Comparison of ENCODE assay signal across 2 cellular contexts in the genomic region with DNA sequence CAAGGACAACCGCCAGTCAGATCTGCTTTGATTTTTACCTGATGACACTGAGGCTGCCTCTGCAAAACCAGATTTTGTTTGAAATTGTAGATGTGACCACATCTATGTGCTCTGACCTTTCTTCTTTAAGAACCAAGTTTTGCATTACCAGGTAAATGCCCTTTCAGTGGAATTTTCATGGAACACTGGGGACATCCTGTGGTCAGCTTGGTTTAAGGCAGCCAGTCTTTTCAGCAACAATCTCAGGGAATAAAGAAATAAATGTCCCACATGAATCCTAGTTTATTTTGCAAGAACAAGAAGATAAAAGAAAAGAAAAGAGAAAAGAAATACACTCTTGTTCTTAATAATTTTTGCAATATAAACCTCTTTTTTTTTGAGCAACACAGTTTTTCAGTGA.
TF ChIP-seq lines count a peak whose summit lies in the region.

No MANE protein-coding gene starts in this region.

TF ChIP-seq in IMR-90, 13 proteins besides CTCF, POLR2A, EP300 and RAD21:
- TF ChIP-seq FOS (IDR thresholded peaks at IDR 0.05; ENCODE audit: low read depth, low read length): no peak
- TF ChIP-seq, protein P1, sequence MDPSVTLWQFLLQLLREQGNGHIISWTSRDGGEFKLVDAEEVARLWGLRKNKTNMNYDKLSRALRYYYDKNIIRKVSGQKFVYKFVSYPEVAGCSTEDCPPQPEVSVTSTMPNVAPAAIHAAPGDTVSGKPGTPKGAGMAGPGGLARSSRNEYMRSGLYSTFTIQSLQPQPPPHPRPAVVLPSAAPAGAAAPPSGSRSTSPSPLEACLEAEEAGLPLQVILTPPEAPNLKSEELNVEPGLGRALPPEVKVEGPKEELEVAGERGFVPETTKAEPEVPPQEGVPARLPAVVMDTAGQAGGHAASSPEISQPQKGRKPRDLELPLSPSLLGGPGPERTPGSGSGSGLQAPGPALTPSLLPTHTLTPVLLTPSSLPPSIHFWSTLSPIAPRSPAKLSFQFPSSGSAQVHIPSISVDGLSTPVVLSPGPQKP (IDR thresholded peaks at IDR 0.05; ENCODE audit: borderline replicate concordance, low read depth, low read length): no peak
- TF ChIP-seq BHLHE40 (IDR thresholded peaks at IDR 0.05; ENCODE audit: low read depth, low read length): no peak
- TF ChIP-seq MAZ (IDR thresholded peaks at IDR 0.05; ENCODE audit: borderline replicate concordance, low read depth, low read length): no peak
- TF ChIP-seq MAFK (IDR thresholded peaks at IDR 0.05; ENCODE audit: low read depth, low read length): no peak
- no peak for TF ChIP-seq NFE2L2 (IDR thresholded peaks at IDR 0.05; ENCODE audit: low read depth, low read length)
- no peak for TF ChIP-seq MXI1 (IDR thresholded peaks at IDR 0.05; ENCODE audit: borderline replicate concordance, low read depth, low read length)
- TF ChIP-seq, protein P2, sequence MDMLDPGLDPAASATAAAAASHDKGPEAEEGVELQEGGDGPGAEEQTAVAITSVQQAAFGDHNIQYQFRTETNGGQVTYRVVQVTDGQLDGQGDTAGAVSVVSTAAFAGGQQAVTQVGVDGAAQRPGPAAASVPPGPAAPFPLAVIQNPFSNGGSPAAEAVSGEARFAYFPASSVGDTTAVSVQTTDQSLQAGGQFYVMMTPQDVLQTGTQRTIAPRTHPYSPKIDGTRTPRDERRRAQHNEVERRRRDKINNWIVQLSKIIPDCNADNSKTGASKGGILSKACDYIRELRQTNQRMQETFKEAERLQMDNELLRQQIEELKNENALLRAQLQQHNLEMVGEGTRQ (IDR thresholded peaks at IDR 0.05; ENCODE audit: low read depth, low read length): no peak

TF ChIP-seq in GM12878, 131 proteins besides CTCF, POLR2A, EP300 and RAD21:
- TF ChIP-seq, protein P3, sequence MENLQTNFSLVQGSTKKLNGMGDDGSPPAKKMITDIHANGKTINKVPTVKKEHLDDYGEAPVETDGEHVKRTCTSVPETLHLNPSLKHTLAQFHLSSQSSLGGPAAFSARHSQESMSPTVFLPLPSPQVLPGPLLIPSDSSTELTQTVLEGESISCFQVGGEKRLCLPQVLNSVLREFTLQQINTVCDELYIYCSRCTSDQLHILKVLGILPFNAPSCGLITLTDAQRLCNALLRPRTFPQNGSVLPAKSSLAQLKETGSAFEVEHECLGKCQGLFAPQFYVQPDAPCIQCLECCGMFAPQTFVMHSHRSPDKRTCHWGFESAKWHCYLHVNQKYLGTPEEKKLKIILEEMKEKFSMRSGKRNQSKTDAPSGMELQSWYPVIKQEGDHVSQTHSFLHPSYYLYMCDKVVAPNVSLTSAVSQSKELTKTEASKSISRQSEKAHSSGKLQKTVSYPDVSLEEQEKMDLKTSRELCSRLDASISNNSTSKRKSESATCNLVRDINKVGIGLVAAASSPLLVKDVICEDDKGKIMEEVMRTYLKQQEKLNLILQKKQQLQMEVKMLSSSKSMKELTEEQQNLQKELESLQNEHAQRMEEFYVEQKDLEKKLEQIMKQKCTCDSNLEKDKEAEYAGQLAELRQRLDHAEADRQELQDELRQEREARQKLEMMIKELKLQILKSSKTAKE (IDR thresholded peaks at IDR 0.05; ENCODE audit: low read depth, poor library complexity, severe bottlenecking): no peak
- TF ChIP-seq, protein P4, sequence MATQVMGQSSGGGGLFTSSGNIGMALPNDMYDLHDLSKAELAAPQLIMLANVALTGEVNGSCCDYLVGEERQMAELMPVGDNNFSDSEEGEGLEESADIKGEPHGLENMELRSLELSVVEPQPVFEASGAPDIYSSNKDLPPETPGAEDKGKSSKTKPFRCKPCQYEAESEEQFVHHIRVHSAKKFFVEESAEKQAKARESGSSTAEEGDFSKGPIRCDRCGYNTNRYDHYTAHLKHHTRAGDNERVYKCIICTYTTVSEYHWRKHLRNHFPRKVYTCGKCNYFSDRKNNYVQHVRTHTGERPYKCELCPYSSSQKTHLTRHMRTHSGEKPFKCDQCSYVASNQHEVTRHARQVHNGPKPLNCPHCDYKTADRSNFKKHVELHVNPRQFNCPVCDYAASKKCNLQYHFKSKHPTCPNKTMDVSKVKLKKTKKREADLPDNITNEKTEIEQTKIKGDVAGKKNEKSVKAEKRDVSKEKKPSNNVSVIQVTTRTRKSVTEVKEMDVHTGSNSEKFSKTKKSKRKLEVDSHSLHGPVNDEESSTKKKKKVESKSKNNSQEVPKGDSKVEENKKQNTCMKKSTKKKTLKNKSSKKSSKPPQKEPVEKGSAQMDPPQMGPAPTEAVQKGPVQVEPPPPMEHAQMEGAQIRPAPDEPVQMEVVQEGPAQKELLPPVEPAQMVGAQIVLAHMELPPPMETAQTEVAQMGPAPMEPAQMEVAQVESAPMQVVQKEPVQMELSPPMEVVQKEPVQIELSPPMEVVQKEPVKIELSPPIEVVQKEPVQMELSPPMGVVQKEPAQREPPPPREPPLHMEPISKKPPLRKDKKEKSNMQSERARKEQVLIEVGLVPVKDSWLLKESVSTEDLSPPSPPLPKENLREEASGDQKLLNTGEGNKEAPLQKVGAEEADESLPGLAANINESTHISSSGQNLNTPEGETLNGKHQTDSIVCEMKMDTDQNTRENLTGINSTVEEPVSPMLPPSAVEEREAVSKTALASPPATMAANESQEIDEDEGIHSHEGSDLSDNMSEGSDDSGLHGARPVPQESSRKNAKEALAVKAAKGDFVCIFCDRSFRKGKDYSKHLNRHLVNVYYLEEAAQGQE (IDR thresholded peaks at IDR 0.05; ENCODE audit: low read depth, low read length): no peak
- TF ChIP-seq PAX8 (IDR thresholded peaks at IDR 0.05): no peak
- TF ChIP-seq, protein P5, sequence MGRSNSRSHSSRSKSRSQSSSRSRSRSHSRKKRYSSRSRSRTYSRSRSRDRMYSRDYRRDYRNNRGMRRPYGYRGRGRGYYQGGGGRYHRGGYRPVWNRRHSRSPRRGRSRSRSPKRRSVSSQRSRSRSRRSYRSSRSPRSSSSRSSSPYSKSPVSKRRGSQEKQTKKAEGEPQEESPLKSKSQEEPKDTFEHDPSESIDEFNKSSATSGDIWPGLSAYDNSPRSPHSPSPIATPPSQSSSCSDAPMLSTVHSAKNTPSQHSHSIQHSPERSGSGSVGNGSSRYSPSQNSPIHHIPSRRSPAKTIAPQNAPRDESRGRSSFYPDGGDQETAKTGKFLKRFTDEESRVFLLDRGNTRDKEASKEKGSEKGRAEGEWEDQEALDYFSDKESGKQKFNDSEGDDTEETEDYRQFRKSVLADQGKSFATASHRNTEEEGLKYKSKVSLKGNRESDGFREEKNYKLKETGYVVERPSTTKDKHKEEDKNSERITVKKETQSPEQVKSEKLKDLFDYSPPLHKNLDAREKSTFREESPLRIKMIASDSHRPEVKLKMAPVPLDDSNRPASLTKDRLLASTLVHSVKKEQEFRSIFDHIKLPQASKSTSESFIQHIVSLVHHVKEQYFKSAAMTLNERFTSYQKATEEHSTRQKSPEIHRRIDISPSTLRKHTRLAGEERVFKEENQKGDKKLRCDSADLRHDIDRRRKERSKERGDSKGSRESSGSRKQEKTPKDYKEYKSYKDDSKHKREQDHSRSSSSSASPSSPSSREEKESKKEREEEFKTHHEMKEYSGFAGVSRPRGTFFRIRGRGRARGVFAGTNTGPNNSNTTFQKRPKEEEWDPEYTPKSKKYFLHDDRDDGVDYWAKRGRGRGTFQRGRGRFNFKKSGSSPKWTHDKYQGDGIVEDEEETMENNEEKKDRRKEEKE (IDR thresholded peaks at IDR 0.05): no peak
- no peak for TF ChIP-seq BACH1 (IDR thresholded peaks at IDR 0.05; ENCODE audit: borderline replicate concordance)
- TF ChIP-seq, protein P6, sequence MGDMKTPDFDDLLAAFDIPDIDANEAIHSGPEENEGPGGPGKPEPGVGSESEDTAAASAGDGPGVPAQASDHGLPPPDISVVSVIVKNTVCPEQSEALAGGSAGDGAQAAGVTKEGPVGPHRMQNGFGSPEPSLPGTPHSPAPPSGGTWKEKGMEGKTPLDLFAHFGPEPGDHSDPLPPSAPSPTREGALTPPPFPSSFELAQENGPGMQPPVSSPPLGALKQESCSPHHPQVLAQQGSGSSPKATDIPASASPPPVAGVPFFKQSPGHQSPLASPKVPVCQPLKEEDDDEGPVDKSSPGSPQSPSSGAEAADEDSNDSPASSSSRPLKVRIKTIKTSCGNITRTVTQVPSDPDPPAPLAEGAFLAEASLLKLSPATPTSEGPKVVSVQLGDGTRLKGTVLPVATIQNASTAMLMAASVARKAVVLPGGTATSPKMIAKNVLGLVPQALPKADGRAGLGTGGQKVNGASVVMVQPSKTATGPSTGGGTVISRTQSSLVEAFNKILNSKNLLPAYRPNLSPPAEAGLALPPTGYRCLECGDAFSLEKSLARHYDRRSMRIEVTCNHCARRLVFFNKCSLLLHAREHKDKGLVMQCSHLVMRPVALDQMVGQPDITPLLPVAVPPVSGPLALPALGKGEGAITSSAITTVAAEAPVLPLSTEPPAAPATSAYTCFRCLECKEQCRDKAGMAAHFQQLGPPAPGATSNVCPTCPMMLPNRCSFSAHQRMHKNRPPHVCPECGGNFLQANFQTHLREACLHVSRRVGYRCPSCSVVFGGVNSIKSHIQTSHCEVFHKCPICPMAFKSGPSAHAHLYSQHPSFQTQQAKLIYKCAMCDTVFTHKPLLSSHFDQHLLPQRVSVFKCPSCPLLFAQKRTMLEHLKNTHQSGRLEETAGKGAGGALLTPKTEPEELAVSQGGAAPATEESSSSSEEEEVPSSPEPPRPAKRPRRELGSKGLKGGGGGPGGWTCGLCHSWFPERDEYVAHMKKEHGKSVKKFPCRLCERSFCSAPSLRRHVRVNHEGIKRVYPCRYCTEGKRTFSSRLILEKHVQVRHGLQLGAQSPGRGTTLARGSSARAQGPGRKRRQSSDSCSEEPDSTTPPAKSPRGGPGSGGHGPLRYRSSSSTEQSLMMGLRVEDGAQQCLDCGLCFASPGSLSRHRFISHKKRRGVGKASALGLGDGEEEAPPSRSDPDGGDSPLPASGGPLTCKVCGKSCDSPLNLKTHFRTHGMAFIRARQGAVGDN (IDR thresholded peaks at IDR 0.05): no peak
- no peak for TF ChIP-seq SRF (IDR thresholded peaks at IDR 0.05; ENCODE audit: low read depth in 2 of 2, low read length in 2 of 2)
- TF ChIP-seq MYC (IDR thresholded peaks at IDR 0.05; ENCODE audit: insufficient read depth, insufficient read length, insufficient replicate concordance, low read length, severe bottlenecking): no peak
- TF ChIP-seq, protein P7, sequence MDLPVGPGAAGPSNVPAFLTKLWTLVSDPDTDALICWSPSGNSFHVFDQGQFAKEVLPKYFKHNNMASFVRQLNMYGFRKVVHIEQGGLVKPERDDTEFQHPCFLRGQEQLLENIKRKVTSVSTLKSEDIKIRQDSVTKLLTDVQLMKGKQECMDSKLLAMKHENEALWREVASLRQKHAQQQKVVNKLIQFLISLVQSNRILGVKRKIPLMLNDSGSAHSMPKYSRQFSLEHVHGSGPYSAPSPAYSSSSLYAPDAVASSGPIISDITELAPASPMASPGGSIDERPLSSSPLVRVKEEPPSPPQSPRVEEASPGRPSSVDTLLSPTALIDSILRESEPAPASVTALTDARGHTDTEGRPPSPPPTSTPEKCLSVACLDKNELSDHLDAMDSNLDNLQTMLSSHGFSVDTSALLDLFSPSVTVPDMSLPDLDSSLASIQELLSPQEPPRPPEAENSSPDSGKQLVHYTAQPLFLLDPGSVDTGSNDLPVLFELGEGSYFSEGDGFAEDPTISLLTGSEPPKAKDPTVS (IDR thresholded peaks at IDR 0.05; ENCODE audit: low read depth, low read length): no peak
- TF ChIP-seq POLR2AphosphoS2 (IDR thresholded peaks at IDR 0.05; ENCODE audit: low read depth, low read length): no peak
- TF ChIP-seq SREBF1 (IDR thresholded peaks at IDR 0.05; ENCODE audit: low read length): no peak
- no peak for TF ChIP-seq SMAD1 (IDR thresholded peaks at IDR 0.05; ENCODE audit: low read depth, partially characterized antibody)
- TF ChIP-seq BCL11A (IDR thresholded peaks at IDR 0.05; ENCODE audit: low read depth, low read length): no peak
- TF ChIP-seq, protein P2 (IDR thresholded peaks at IDR 0.05; ENCODE audit: borderline replicate concordance, low read depth, low read length): no peak
- TF ChIP-seq, protein P8, sequence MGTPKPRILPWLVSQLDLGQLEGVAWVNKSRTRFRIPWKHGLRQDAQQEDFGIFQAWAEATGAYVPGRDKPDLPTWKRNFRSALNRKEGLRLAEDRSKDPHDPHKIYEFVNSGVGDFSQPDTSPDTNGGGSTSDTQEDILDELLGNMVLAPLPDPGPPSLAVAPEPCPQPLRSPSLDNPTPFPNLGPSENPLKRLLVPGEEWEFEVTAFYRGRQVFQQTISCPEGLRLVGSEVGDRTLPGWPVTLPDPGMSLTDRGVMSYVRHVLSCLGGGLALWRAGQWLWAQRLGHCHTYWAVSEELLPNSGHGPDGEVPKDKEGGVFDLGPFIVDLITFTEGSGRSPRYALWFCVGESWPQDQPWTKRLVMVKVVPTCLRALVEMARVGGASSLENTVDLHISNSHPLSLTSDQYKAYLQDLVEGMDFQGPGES (IDR thresholded peaks at IDR 0.05): no peak
- no peak for TF ChIP-seq SUPT20H (IDR thresholded peaks at IDR 0.05; ENCODE audit: borderline replicate concordance, control insufficient read depth, low read depth, low read length)
- TF ChIP-seq NRF1 (conservative IDR thresholded peaks at IDR 0.05; ENCODE audit: low read depth, low read length): no peak
- TF ChIP-seq, protein P9, sequence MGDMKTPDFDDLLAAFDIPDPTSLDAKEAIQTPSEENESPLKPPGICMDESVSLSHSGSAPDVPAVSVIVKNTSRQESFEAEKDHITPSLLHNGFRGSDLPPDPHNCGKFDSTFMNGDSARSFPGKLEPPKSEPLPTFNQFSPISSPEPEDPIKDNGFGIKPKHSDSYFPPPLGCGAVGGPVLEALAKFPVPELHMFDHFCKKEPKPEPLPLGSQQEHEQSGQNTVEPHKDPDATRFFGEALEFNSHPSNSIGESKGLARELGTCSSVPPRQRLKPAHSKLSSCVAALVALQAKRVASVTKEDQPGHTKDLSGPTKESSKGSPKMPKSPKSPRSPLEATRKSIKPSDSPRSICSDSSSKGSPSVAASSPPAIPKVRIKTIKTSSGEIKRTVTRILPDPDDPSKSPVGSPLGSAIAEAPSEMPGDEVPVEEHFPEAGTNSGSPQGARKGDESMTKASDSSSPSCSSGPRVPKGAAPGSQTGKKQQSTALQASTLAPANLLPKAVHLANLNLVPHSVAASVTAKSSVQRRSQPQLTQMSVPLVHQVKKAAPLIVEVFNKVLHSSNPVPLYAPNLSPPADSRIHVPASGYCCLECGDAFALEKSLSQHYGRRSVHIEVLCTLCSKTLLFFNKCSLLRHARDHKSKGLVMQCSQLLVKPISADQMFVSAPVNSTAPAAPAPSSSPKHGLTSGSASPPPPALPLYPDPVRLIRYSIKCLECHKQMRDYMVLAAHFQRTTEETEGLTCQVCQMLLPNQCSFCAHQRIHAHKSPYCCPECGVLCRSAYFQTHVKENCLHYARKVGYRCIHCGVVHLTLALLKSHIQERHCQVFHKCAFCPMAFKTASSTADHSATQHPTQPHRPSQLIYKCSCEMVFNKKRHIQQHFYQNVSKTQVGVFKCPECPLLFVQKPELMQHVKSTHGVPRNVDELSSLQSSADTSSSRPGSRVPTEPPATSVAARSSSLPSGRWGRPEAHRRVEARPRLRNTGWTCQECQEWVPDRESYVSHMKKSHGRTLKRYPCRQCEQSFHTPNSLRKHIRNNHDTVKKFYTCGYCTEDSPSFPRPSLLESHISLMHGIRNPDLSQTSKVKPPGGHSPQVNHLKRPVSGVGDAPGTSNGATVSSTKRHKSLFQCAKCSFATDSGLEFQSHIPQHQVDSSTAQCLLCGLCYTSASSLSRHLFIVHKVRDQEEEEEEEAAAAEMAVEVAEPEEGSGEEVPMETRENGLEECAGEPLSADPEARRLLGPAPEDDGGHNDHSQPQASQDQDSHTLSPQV (IDR thresholded peaks at IDR 0.05): no peak
- TF ChIP-seq ZBED1 (IDR thresholded peaks at IDR 0.05; ENCODE audit: borderline replicate concordance): no peak
- TF ChIP-seq JUNB (IDR thresholded peaks at IDR 0.05): no peak
